14 cellular contexts compared by ENCODE assay signal in the genomic region with DNA sequence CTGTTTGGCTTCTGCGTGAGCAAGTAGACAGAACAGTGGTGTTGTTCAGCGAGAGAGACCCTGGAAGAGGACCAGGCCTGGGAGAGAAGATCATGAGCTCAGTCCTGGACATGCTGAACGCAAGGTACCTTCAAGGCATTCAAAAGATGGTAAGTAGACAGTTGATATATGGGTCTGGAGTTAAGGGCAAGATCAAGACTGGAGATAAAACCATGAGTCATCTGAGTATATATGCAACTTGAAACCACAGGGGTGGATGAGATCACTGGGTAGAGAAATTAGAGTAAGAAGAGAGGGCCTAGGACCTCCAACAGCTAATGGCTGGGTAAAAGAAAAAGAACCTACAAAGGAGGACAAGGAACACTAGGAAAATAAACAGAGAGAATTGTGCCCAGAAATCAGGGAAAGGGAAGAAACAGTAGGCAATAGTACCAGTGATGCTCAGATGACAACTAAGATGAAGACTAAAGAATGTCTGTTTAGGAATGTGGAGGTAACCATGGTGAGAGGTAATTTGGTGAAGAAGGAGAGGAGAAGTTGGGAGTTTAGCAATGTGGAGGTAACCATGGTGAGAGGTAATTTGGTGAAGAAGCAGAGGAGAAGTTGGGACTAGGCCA.
DNase-seq lines count a peak whose midpoint lies in the region; ATAC-seq and TF ChIP-seq lines count a peak whose summit lies in the region.
"Had no signal": no experiment of that assay in that cellular context is flagged by ENCODE, and none has a peak within 500 bp of the region (broad histone marks: within the 10 kb centered on the region; RNA-seq: fewer than 3 reads in every experiment).

No MANE protein-coding gene starts in this region.

- no peak overlapping the region for H2AFZ ChIP-seq in smooth muscle cell (ENCODE audit: low read depth)

- H3K9me3 Mint-ChIP-seq in CD8-positive, alpha-beta T cell, result peaks cover 13% of the 10 kb centered on the region

- no peak overlapping the region for H3K27ac Mint-ChIP-seq in CD8-positive, alpha-beta T cell
- H3K27ac Mint-ChIP-seq: stimulated activated naive B cell treated with anti-CD40 and anti-IgM and Interleukin-4, amounts not matched to agents 10 μg/mL and 1 μg/mL and 100 μg/mL, for 72 hours had no signal

- peak overlapping the region; percentile 58 for H3K9ac ChIP-seq in smooth muscle cell (ENCODE audit: low read depth)

- H3K27me3 ChIP-seq in smooth muscle cell (ENCODE audit: low read depth), result no peaks in the 10 kb centered on the region
- no peaks in the 10 kb centered on the region for H3K27me3 ChIP-seq in CD8-positive, alpha-beta T cell (ENCODE audit: insufficient read depth, low read length)
- H3K27me3 ChIP-seq: heart right ventricle had no signal

- no peaks in the 10 kb centered on the region for H4K20me1 ChIP-seq in smooth muscle cell (ENCODE audit: low read depth)

- H3K4me3 ChIP-seq in fibroblast of mammary gland (ENCODE audit: control insufficient read depth, low read depth, low read length), result no peak overlapping the region
- H3K4me3 ChIP-seq in smooth muscle cell, result no peak overlapping the region
- no peak overlapping the region for H3K4me3 ChIP-seq in CD8-positive, alpha-beta T cell (ENCODE audit: low read depth, low read length)
- H3K4me3 ChIP-seq: heart right ventricle had no signal

- no peaks in the 10 kb centered on the region for H3K27me3 Mint-ChIP-seq in CD8-positive, alpha-beta T cell (ENCODE audit: low read depth)
- H3K27me3 Mint-ChIP-seq: stimulated activated naive B cell treated with anti-CD40 and anti-IgM and Interleukin-4, amounts not matched to agents 10 μg/mL and 1 μg/mL and 100 μg/mL, for 72 hours had no signal

- intact Hi-C loops in CD8-positive, alpha-beta T cell (cut with DNase I, micrococcal nuclease), result no loop called here

- H3K79me2 ChIP-seq in smooth muscle cell (ENCODE audit: low read depth), result no peaks in the 10 kb centered on the region

- POLR2A ChIA-PET in CD8-positive, alpha-beta T cell (lab: Charles Lee), result no interaction called here

- no peaks in the 10 kb centered on the region for H3F3A ChIP-seq in smooth muscle cell (ENCODE audit: low read depth)

- CTCF ChIA-PET in CD8-positive, alpha-beta T cell (lab: Charles Lee), result no interaction called here

- no peaks in the 10 kb centered on the region for H3K36me3 ChIP-seq in smooth muscle cell (ENCODE audit: low read depth)
- no peaks in the 10 kb centered on the region for H3K36me3 ChIP-seq in CD8-positive, alpha-beta T cell (ENCODE audit: insufficient read depth, low read length)
- H3K36me3 ChIP-seq: heart right ventricle had no signal

- WGBS in smooth muscle cell (ENCODE audit: low lambda C conversion rate), result 43% methylated on average over 3 of the region's 3 CpGs

- H3K4me2 ChIP-seq in smooth muscle cell, result peak overlapping the region; percentile 38

- H3K4me1 ChIP-seq in smooth muscle cell (ENCODE audit: low read depth), result peaks cover 8% of the 10 kb centered on the region
- no peaks in the 10 kb centered on the region for H3K4me1 ChIP-seq in CD8-positive, alpha-beta T cell (ENCODE audit: insufficient read depth, low read length)

- no peaks in the 10 kb centered on the region for H3K36me3 Mint-ChIP-seq in CD8-positive, alpha-beta T cell
- H3K36me3 Mint-ChIP-seq: stimulated activated naive B cell treated with anti-CD40 and anti-IgM and Interleukin-4, amounts not matched to agents 10 μg/mL and 1 μg/mL and 100 μg/mL, for 72 hours had no signal

- H3K27ac ChIP-seq in smooth muscle cell (ENCODE audit: low read depth), result peak overlapping the region; percentile 83
- no peak overlapping the region for H3K27ac ChIP-seq in CD8-positive, alpha-beta T cell (ENCODE audit: low read depth, low read length)
- H3K27ac ChIP-seq: 22Rv1, heart right ventricle had no signal

- ATAC-seq in CD8-positive, alpha-beta T cell, result no peak
- no peak for ATAC-seq in HG03108 (IDR thresholded peaks at IDR 0.05; ENCODE audit: unreplicated experiment)
- ATAC-seq: activated T-cell treated with anti-CD3 and anti-CD28 coated beads, Interleukin-2, amount 50 U/mL, for 4 hours; heart right ventricle; stimulated activated naive B cell treated with anti-CD40 and anti-IgM and Interleukin-4, amounts not matched to agents 10 μg/mL and 1 μg/mL and 100 μg/mL, for 72 hours had no signal

- peak; percentile 1 for DNase-seq in DMS 273 (lab: John Stamatoyannopoulos, UW; ENCODE audit: unreplicated experiment)
- DNase-seq in DMS 273 treated with DMSO at 0.1 percent for 48 hours (lab: John Stamatoyannopoulos, UW), result no peak
- peak; percentile 98 for DNase-seq in RPMI7951 (ENCODE audit: low read depth)
- peak; percentile 70 for DNase-seq in fibroblast of mammary gland (ENCODE audit: low read depth)
- no peak for DNase-seq in smooth muscle cell (lab: John Stamatoyannopoulos, UW; ENCODE audit: unreplicated experiment)
- DNase-seq in AG20443 (ENCODE audit: low spot score), result no peak
- DNase-seq in CD8-positive, alpha-beta T cell, result no peak
- DNase-seq: activated T-cell treated with anti-CD3 and anti-CD28 coated beads, Interleukin-2, amount 50 U/mL, for 4 hours; GDM1; heart right ventricle; NCI-H1105; stimulated activated naive B cell treated with anti-CD40 and anti-IgM and Interleukin-4, amounts not matched to agents 10 μg/mL and 1 μg/mL and 100 μg/mL, for 72 hours had no signal

- H3K9me3 ChIP-seq in smooth muscle cell (replicated peaks; ENCODE audit: low read depth), result no peaks in the 10 kb centered on the region
- H3K9me3 ChIP-seq in CD8-positive, alpha-beta T cell (ENCODE audit: low read length), result no peaks in the 10 kb centered on the region

- H3K4me3 Mint-ChIP-seq in CD8-positive, alpha-beta T cell, result no peak overlapping the region
- H3K4me3 Mint-ChIP-seq: activated T-cell treated with anti-CD3 and anti-CD28 coated beads, Interleukin-2, amount 50 U/mL, for 4 hours; stimulated activated naive B cell treated with anti-CD40 and anti-IgM and Interleukin-4, amounts not matched to agents 10 μg/mL and 1 μg/mL and 100 μg/mL, for 72 hours had no signal

- TF ChIP-seq CTCF in fibroblast of mammary gland (conservative IDR thresholded peaks at IDR 0.05; ENCODE audit: control insufficient read depth, insufficient read depth, low read depth, low read length), result no peak
- TF ChIP-seq CTCF in smooth muscle cell (IDR thresholded peaks at IDR 0.05; ENCODE audit: borderline replicate concordance, insufficient read depth, poor library complexity, severe bottlenecking), result no peak
- no peak for TF ChIP-seq CTCF in CD8-positive, alpha-beta T cell (IDR thresholded peaks at IDR 0.05)

- no peaks in the 10 kb centered on the region for H3K4me1 Mint-ChIP-seq in CD8-positive, alpha-beta T cell (ENCODE audit: low read depth)
- H3K4me1 Mint-ChIP-seq: stimulated activated naive B cell treated with anti-CD40 and anti-IgM and Interleukin-4, amounts not matched to agents 10 μg/mL and 1 μg/mL and 100 μg/mL, for 72 hours had no signal

Comparison
In these comparisons a context has a peak if more than half of its experiments do, and no peak if none do; other contexts are left out.
1. DNase-seq: peak in DMS 273 (single experiment), RPMI7951 (single experiment) and fibroblast of mammary gland (single experiment); none in DMS 273 treated with DMSO at 0.1 percent for 48 hours (single experiment), smooth muscle cell (single experiment), AG20443 (single experiment) and CD8-positive, alpha-beta T cell (0 of 7).